Comparison of ENCODE assay signal across 1 cellular context in genomic region chr1:62436039-62436465, GRCh38.
A peak's percentile ranks its signal among the peaks of the same experiment; 100 is the strongest.
TF ChIP-seq lines count a peak whose summit lies in the region.

No MANE protein-coding gene starts in this region.

TF ChIP-seq in HepG2, 621 proteins besides CTCF, POLR2A, EP300 and RAD21 (continued from another document and continues in another):
- TF ChIP-seq NCOA1 (CRISPR knock-in tag; IDR thresholded peaks at IDR 0.05) (no peak), NFE2L1 (CRISPR knock-in tag; IDR thresholded peaks at IDR 0.05; ENCODE audit: borderline replicate concordance) (no peak), ZKSCAN8 (CRISPR knock-in tag; IDR thresholded peaks at IDR 0.05; ENCODE audit: borderline replicate concordance) (no peak), STAT5B (CRISPR knock-in tag; IDR thresholded peaks at IDR 0.05) (0 out of 2 replicates have a peak, but pooled peaks have one; percentile 13), ETV6 (CRISPR knock-in tag; conservative IDR thresholded peaks at IDR 0.05) (no peak), RARA (CRISPR knock-in tag; IDR thresholded peaks at IDR 0.05) (peak; percentile 36; the same call in 1 of the 2 replicates), SATB2 (CRISPR knock-in tag; IDR thresholded peaks at IDR 0.05) (peak; percentile 83; the same call in 1 of the 2 replicates), MED13 (CRISPR knock-in tag; IDR thresholded peaks at IDR 0.05) (no peak), MYC (CRISPR knock-in tag; IDR thresholded peaks at IDR 0.05; ENCODE audit: borderline replicate concordance) (peak; percentile 56; the same call in 1 of the 2 replicates), ATF7 (IDR thresholded peaks at IDR 0.05) (no peak), ATF7 (CRISPR knock-in tag; IDR thresholded peaks at IDR 0.05) (no peak), ZBTB46 (CRISPR knock-in tag; IDR thresholded peaks at IDR 0.05; ENCODE audit: borderline replicate concordance) (no peak), FOSL1 (CRISPR knock-in tag; IDR thresholded peaks at IDR 0.05; ENCODE audit: borderline replicate concordance) (no peak), MYNN (CRISPR knock-in tag; IDR thresholded peaks at IDR 0.05; ENCODE audit: low read depth) (no peak), ZNF605 (CRISPR knock-in tag; IDR thresholded peaks at IDR 0.05) (no peak), FOXA1 (IDR thresholded peaks at IDR 0.05) (no peak), FOXA1 (CRISPR knock-in tag; IDR thresholded peaks at IDR 0.05) (peak; percentile 15; the same call in 1 of the 2 replicates), RBM39 (IDR thresholded peaks at IDR 0.05; ENCODE audit: low read depth, low read length, poor library complexity, severe bottlenecking) (no peak), ZNF281 (CRISPR knock-in tag; IDR thresholded peaks at IDR 0.05; ENCODE audit: borderline replicate concordance) (no peak), TAF15 (IDR thresholded peaks at IDR 0.05; ENCODE audit: low read depth, low read length, poor library complexity, severe bottlenecking) (no peak), ZSCAN25 (CRISPR knock-in tag; IDR thresholded peaks at IDR 0.05) (no peak), ZNF619 (CRISPR knock-in tag; IDR thresholded peaks at IDR 0.05) (no peak), RBAK (CRISPR knock-in tag; IDR thresholded peaks at IDR 0.05) (no peak), NCOA2 (CRISPR knock-in tag; IDR thresholded peaks at IDR 0.05) (no peak), CCAR2 (optimal IDR thresholded peaks at IDR 0.05; ENCODE audit: low read depth, low read length) (no peak), FOXP1 (IDR thresholded peaks at IDR 0.05) (no peak), FOXP1 (CRISPR knock-in tag; IDR thresholded peaks at IDR 0.05) (no peak), ZBTB1 (CRISPR knock-in tag; IDR thresholded peaks at IDR 0.05; ENCODE audit: borderline replicate concordance) (no peak), GLMP (CRISPR knock-in tag; IDR thresholded peaks at IDR 0.05; ENCODE audit: borderline replicate concordance) (no peak), ZSCAN31 (CRISPR knock-in tag; IDR thresholded peaks at IDR 0.05; ENCODE audit: low read depth) (no peak; the same call in 1 of the 2 replicates), ZNF670 (CRISPR knock-in tag; IDR thresholded peaks at IDR 0.05; ENCODE audit: borderline replicate concordance) (no peak; the same call in 1 of the 2 replicates), TOE1 (CRISPR knock-in tag; IDR thresholded peaks at IDR 0.05) (no peak; the same call in 1 of the 2 replicates), ZFP1 (CRISPR knock-in tag; IDR thresholded peaks at IDR 0.05) (0 out of 2 replicates have a peak, but pooled peaks have one; percentile 27)
- TF ChIP-seq, protein P1, sequence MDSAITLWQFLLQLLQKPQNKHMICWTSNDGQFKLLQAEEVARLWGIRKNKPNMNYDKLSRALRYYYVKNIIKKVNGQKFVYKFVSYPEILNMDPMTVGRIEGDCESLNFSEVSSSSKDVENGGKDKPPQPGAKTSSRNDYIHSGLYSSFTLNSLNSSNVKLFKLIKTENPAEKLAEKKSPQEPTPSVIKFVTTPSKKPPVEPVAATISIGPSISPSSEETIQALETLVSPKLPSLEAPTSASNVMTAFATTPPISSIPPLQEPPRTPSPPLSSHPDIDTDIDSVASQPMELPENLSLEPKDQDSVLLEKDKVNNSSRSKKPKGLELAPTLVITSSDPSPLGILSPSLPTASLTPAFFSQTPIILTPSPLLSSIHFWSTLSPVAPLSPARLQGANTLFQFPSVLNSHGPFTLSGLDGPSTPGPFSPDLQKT (CRISPR knock-in tag; IDR thresholded peaks at IDR 0.05; ENCODE audit: borderline replicate concordance), result no peak
- TF ChIP-seq, protein P2, sequence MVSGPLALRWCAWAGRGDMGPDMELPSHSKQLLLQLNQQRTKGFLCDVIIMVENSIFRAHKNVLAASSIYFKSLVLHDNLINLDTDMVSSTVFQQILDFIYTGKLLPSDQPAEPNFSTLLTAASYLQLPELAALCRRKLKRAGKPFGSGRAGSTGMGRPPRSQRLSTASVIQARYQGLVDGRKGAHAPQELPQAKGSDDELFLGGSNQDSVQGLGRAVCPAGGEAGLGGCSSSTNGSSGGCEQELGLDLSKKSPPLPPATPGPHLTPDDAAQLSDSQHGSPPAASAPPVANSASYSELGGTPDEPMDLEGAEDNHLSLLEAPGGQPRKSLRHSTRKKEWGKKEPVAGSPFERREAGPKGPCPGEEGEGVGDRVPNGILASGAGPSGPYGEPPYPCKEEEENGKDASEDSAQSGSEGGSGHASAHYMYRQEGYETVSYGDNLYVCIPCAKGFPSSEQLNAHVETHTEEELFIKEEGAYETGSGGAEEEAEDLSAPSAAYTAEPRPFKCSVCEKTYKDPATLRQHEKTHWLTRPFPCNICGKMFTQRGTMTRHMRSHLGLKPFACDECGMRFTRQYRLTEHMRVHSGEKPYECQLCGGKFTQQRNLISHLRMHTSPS (CRISPR knock-in tag; IDR thresholded peaks at IDR 0.05; ENCODE audit: low read depth), result 0 out of 2 replicates have a peak, but pooled peaks have one; percentile 24
- TF ChIP-seq, protein P3, sequence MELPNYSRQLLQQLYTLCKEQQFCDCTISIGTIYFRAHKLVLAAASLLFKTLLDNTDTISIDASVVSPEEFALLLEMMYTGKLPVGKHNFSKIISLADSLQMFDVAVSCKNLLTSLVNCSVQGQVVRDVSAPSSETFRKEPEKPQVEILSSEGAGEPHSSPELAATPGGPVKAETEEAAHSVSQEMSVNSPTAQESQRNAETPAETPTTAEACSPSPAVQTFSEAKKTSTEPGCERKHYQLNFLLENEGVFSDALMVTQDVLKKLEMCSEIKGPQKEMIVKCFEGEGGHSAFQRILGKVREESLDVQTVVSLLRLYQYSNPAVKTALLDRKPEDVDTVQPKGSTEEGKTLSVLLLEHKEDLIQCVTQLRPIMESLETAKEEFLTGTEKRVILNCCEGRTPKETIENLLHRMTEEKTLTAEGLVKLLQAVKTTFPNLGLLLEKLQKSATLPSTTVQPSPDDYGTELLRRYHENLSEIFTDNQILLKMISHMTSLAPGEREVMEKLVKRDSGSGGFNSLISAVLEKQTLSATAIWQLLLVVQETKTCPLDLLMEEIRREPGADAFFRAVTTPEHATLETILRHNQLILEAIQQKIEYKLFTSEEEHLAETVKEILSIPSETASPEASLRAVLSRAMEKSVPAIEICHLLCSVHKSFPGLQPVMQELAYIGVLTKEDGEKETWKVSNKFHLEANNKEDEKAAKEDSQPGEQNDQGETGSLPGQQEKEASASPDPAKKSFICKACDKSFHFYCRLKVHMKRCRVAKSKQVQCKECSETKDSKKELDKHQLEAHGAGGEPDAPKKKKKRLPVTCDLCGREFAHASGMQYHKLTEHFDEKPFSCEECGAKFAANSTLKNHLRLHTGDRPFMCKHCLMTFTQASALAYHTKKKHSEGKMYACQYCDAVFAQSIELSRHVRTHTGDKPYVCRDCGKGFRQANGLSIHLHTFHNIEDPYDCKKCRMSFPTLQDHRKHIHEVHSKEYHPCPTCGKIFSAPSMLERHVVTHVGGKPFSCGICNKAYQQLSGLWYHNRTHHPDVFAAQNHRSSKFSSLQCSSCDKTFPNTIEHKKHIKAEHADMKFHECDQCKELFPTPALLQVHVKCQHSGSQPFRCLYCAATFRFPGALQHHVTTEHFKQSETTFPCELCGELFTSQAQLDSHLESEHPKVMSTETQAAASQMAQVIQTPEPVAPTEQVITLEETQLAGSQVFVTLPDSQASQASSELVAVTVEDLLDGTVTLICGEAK (IDR thresholded peaks at IDR 0.05), result no peak
- TF ChIP-seq, protein P3 (CRISPR knock-in tag; IDR thresholded peaks at IDR 0.05), result peak; percentile 39; the same call in 1 of the 2 replicates
- TF ChIP-seq, protein P4, sequence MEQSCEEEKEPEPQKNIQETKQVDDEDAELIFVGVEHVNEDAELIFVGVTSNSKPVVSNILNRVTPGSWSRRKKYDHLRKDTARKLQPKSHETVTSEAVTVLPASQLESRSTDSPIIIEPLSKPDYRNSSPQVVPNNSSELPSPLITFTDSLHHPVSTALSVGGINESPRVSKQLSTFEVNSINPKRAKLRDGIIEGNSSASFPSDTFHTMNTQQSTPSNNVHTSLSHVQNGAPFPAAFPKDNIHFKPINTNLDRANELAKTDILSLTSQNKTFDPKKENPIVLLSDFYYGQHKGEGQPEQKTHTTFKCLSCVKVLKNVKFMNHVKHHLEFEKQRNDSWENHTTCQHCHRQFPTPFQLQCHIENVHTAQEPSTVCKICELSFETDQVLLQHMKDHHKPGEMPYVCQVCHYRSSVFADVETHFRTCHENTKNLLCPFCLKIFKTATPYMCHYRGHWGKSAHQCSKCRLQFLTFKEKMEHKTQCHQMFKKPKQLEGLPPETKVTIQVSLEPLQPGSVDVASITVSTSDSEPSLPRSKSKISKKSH (CRISPR knock-in tag; IDR thresholded peaks at IDR 0.05; ENCODE audit: borderline replicate concordance), result no peak
- TF ChIP-seq, protein P5, sequence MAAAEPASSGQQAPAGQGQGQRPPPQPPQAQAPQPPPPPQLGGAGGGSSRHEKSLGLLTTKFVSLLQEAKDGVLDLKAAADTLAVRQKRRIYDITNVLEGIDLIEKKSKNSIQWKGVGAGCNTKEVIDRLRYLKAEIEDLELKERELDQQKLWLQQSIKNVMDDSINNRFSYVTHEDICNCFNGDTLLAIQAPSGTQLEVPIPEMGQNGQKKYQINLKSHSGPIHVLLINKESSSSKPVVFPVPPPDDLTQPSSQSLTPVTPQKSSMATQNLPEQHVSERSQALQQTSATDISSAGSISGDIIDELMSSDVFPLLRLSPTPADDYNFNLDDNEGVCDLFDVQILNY (CRISPR knock-in tag; conservative IDR thresholded peaks at IDR 0.05), result 0 out of 2 replicates have a peak, but pooled peaks have one; percentile 27
- TF ChIP-seq, protein P6, sequence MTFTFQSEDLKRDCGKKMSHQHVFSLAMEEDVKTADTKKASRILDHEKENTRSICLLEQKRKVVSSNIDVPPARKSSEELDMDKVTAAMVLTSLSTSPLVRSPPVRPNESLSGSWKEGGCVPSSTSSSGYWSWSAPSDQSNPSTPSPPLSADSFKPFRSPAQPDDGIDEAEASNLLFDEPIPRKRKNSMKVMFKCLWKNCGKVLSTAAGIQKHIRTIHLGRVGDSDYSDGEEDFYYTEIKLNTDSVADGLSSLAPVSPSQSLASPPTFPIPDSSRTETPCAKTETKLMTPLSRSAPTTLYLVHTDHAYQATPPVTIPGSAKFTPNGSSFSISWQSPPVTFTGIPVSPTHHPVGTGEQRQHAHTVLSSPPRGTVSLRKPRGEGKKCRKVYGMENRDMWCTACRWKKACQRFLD (CRISPR knock-in tag; IDR thresholded peaks at IDR 0.05; ENCODE audit: borderline replicate concordance), result peak; percentile 10; the same call in 1 of the 2 replicates
